ENCODE assay signal across 1 cellular context in genomic region chr1:14435368-14436023, GRCh38.
TF ChIP-seq lines count a peak whose summit lies in the region.

No MANE protein-coding gene starts in this region.

TF ChIP-seq in GM23338, 12 proteins besides CTCF, POLR2A, EP300 and RAD21 (continued from another document):
- TF ChIP-seq ZNF462 (CRISPR knock-in tag; IDR thresholded peaks at IDR 0.05), result no peak
- no peak for TF ChIP-seq ZNF331 (CRISPR knock-in tag; IDR thresholded peaks at IDR 0.05; ENCODE audit: low read depth)
- TF ChIP-seq ZNF114 (CRISPR knock-in tag; IDR thresholded peaks at IDR 0.05), result no peak
- no peak for TF ChIP-seq EZH2phosphoT487 (IDR thresholded peaks at IDR 0.05; ENCODE audit: unreplicated experiment)
- TF ChIP-seq CREB1 (CRISPR knock-in tag; IDR thresholded peaks at IDR 0.05; ENCODE audit: low read depth), result no peak
